In genomic region chr11:73982595-73982989, GRCh38 we compare ENCODE assay signal across 8 cellular contexts. TPM values are rescaled to one million over a fixed set of nuclear protein-coding genes. Genes with fewer than 3 reads are reported as not detected.
DNase-seq lines count a peak whose midpoint lies in the region; ATAC-seq and TF ChIP-seq lines count a peak whose summit lies in the region.

A gene with protein sequence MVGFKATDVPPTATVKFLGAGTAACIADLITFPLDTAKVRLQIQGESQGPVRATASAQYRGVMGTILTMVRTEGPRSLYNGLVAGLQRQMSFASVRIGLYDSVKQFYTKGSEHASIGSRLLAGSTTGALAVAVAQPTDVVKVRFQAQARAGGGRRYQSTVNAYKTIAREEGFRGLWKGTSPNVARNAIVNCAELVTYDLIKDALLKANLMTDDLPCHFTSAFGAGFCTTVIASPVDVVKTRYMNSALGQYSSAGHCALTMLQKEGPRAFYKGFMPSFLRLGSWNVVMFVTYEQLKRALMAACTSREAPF (minus strand): TSS chr11:73982843. CDS start chr11:73978378, 4,465 bp downstream.

- H3K4me3 ChIP-seq in HL-60 (replicated peaks; ENCODE audit: insufficient read depth, low read length) (peak within 1 kb of the TSS; percentile 59), NT2/D1 (ENCODE audit: insufficient read length, low read depth) (peak within 1 kb of the TSS; percentile 82), mononuclear cell (ENCODE audit: low read length) (peak within 1 kb of the TSS; percentile 78)

- H3K4me1 Mint-ChIP-seq in CD4-positive, alpha-beta T cell (ENCODE audit: low read depth), result peaks cover 62% of the 10 kb centered on the region

- DNase-seq in CD4-positive, alpha-beta T cell, result peak; percentile 71 to 88 (median 80)
- DNase-seq in HL-60 (ENCODE audit: low read depth in 1 of 2, low spot score in 1 of 2), result peak; percentile 78 to 86
- DNase-seq in NT2/D1 (ENCODE audit: low read depth, low spot score), result peak; percentile 36
- peak; percentile 66 for DNase-seq in activated CD8-positive, alpha-beta memory T cell treated with anti-CD3 and anti-CD28 coated beads, Interleukin-2, amount 50 U/mL, for 24 hours (ENCODE audit: extremely low read depth)
- peak; percentile 74 for DNase-seq in epidermal melanocyte (ENCODE audit: insufficient read length, low spot score)
- DNase-seq in stimulated activated CD8-positive, alpha-beta memory T cell treated with anti-CD3 and anti-CD28 coated beads, Interleukin-2, amount 100 ng/mL, for 48 hours (ENCODE audit: low read depth in 2 of 2), result peak; percentile 85 to 92

- intact Hi-C loops in CD4-positive, alpha-beta T cell (cut with DNase I, micrococcal nuclease), result loop anchor here in 1 of 2 experiments (2.0 to 5.0 kb wide), 2 partner anchors 14 to 190 kb away; partner anchors contain the start of genes C2CD3 and PPME1

- peak; percentile 55 for ATAC-seq in CD4-positive, alpha-beta T cell (ENCODE audit: poor library complexity)
- ATAC-seq in GM19463 (IDR thresholded peaks at IDR 0.05; ENCODE audit: unreplicated experiment), result peak; percentile 49

- H3K9me3 Mint-ChIP-seq in CD4-positive, alpha-beta T cell, result no peaks in the 10 kb centered on the region

- H3K4me1 ChIP-seq in NT2/D1 (ENCODE audit: insufficient read depth, insufficient read length) (peaks cover 14% of the 10 kb centered on the region), mononuclear cell (ENCODE audit: insufficient read depth, low read length) (peaks cover 59% of the 10 kb centered on the region)

- CTCF ChIA-PET in CD4-positive, alpha-beta T cell (lab: Charles Lee), result interaction anchor here (1.0 to 4.2 kb wide), 3 partner anchors 12 to 22 kb away, joined by 7 to 26 read pairs (median 14); no protein-coding TSS in a partner anchor

- peak within 1 kb of the TSS; percentile 92 for H3K9ac ChIP-seq in NT2/D1 (ENCODE audit: insufficient read length, low read depth)

- peaks cover 56% of the 10 kb centered on the region for H3K36me3 Mint-ChIP-seq in CD4-positive, alpha-beta T cell (ENCODE audit: low read depth)

- no peaks in the 10 kb centered on the region for H3K9me3 ChIP-seq in CD4-positive, alpha-beta T cell (ENCODE audit: control insufficient read depth, low read length)
- H3K9me3 ChIP-seq in NT2/D1 (ENCODE audit: insufficient read depth, low read length) (no peaks in the 10 kb centered on the region), mononuclear cell (ENCODE audit: low read depth, low read length) (no peaks in the 10 kb centered on the region)

- H3K27me3 ChIP-seq in CD4-positive, alpha-beta T cell (ENCODE audit: control insufficient read depth, insufficient read depth, low read length), result no peaks in the 10 kb centered on the region
- no peaks in the 10 kb centered on the region for H3K27me3 ChIP-seq in HL-60 (ENCODE audit: insufficient read depth, poor library complexity, severe bottlenecking)
- no peaks in the 10 kb centered on the region for H3K27me3 ChIP-seq in NT2/D1 (ENCODE audit: insufficient read depth, insufficient read length)
- no peaks in the 10 kb centered on the region for H3K27me3 ChIP-seq in mononuclear cell (ENCODE audit: insufficient read depth, low read length)

- TF ChIP-seq CTCF in CD4-positive, alpha-beta T cell (IDR thresholded peaks at IDR 0.05), result no peak
- no peak for TF ChIP-seq CTCF in HL-60 (IDR thresholded peaks at IDR 0.05; ENCODE audit: insufficient read depth, low read length)

- POLR2A ChIA-PET in CD4-positive, alpha-beta T cell (lab: Charles Lee), result interaction anchor here (0.6 to 18.9 kb wide), 8 partner anchors 12 to 510 kb away, joined by 3 to 366 read pairs (median 55); partner anchors contain the start of genes C2CD3, LIPT2 and PPME1

- peak within 1 kb of the TSS; percentile 96 for H3K27ac ChIP-seq in CD4-positive, alpha-beta T cell (ENCODE audit: low read depth, low read length)
- H3K27ac ChIP-seq in HL-60 (replicated peaks), result peak within 1 kb of the TSS; percentile 98

- H3K27ac Mint-ChIP-seq in CD4-positive, alpha-beta T cell, result peak within 1 kb of the TSS; percentile 98

- peak within 1 kb of the TSS; percentile 100 for H3K4me3 Mint-ChIP-seq in CD4-positive, alpha-beta T cell

- H3K27me3 Mint-ChIP-seq in CD4-positive, alpha-beta T cell, result no peaks in the 10 kb centered on the region

- H3K36me3 ChIP-seq in NT2/D1 (ENCODE audit: insufficient read depth, insufficient read length, low read length), result peaks cover 39% of the 10 kb centered on the region

RNA-seq across cellular contexts. Expression of the gene that starts here (rescaled TPM):
- total RNA-seq in CD4-positive, alpha-beta T cell, result 100 to 1,000 TPM; 467 to 468 TPM
- total RNA-seq in mononuclear cell, result 68.7 TPM

Comparison
In these comparisons a context has a peak if more than half of its experiments do, and no peak if none do; other contexts are left out.
1. Peak in every context shown above with its lines: DNase-seq, ATAC-seq, H3K4me3 ChIP-seq and H3K27ac ChIP-seq.
2. DNase-seq: peak in every context shown above with its lines; median percentile 88 in stimulated activated CD8-positive, alpha-beta memory T cell treated with anti-CD3 and anti-CD28 coated beads, Interleukin-2, amount 100 ng/mL, for 48 hours; 82 in HL-60; 80 in CD4-positive, alpha-beta T cell; 74 in epidermal melanocyte; 66 in activated CD8-positive, alpha-beta memory T cell treated with anti-CD3 and anti-CD28 coated beads, Interleukin-2, amount 50 U/mL, for 24 hours; 36 in NT2/D1.